ENCODE assay signal across 15 cellular contexts in the genomic region with DNA sequence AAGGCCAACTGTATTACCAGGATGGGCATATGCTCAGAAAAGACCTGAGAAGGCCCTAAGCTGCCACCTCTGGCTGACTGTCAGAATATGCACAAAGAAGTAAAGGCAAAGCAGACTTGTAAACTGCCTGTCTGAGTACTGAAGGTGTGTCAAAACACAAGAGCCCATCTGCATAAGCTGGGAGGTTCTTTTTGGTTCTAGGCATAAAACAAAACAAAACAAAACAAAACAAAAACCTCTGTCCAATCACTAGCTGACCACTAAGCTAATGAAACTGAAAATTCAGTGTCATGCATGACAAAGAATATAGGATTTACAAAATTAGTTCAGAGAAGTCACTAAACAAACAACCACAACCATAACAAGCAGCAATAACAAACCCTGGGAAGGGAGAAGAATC. TPM values are rescaled to one million over a fixed set of nuclear protein-coding genes. Genes with fewer than 3 reads are reported as not detected.
DNase-seq lines count a peak whose midpoint lies in the region; ATAC-seq and TF ChIP-seq lines count a peak whose summit lies in the region.
"Had no signal": no experiment of that assay in that cellular context is flagged by ENCODE, and none has a peak within 500 bp of the region (broad histone marks: within the 10 kb centered on the region; RNA-seq: fewer than 3 reads in every experiment).

No MANE protein-coding gene starts in this region.

- no peaks in the 10 kb centered on the region for H4K20me1 ChIP-seq in H9 (ENCODE audit: control insufficient read depth, insufficient read depth, insufficient read length)

- DNase-seq in heart right ventricle (no peak), Right ventricle myocardium inferior (ENCODE audit: missing footprints) (no peak), A673 (ENCODE audit: low spot score) (no peak), H9 (no peak), glomerular visceral epithelial cell (ENCODE audit: extremely low spot score) (no peak)
- no peak for DNase-seq in stimulated activated CD4-positive, alpha-beta T cell treated with anti-CD3 and anti-CD28 coated beads, Interleukin-2, amount 100 ng/mL, for 24 hours
- DNase-seq: activated CD4-positive, alpha-beta T cell treated with anti-CD3 and anti-CD28 coated beads for 48 hours; H7; lower lobe of right lung; NCI-H524 treated with DMSO at 0.1 percent for 48 hours had no signal

- TF ChIP-seq CTCF in heart right ventricle (IDR thresholded peaks at IDR 0.05) (peak in 2 of 9 donors; percentile 11 to 14), A673 (conservative IDR thresholded peaks at IDR 0.05; ENCODE audit: low read depth, low read length) (no peak), H9 (conservative IDR thresholded peaks at IDR 0.05) (no peak)

- H3K4me3 Mint-ChIP-seq in H9: no peak overlapping the region
- H3K4me3 Mint-ChIP-seq: dendritic cell treated with granulocyte-macrophage colony-stimulating factor and Interleukin-4, amounts not matched to agents 40 ng/mL and 50 ng/mL, for 4 days had no signal

- intact Hi-C loops in heart right ventricle (cut with DNase I): no loop called here
- intact Hi-C loops in Right ventricle myocardium inferior (cut with DNase I): no loop called here
- intact Hi-C loops in A673 (cut with micrococcal nuclease; ENCODE audit: unreplicated experiment): no loop called here

- no peak overlapping the region for H3K56ac ChIP-seq in H9 (ENCODE audit: insufficient read length, low read depth, low read length)

- no peak overlapping the region for H2AK5ac ChIP-seq in H9 (ENCODE audit: insufficient read length, low read length)

- H2BK15ac ChIP-seq in H9 (ENCODE audit: low read depth, low read length): no peak overlapping the region

- no peak overlapping the region for H4K91ac ChIP-seq in H9 (ENCODE audit: insufficient read length, low read depth, low read length)

- H2BK12ac ChIP-seq in H9 (ENCODE audit: insufficient read length, low read depth, low read length): no peak overlapping the region

- no peak overlapping the region for H2BK20ac ChIP-seq in H9 (ENCODE audit: low read depth, low read length, poor library complexity, severe bottlenecking)

- H4K5ac ChIP-seq in H9 (ENCODE audit: insufficient read length, low read depth, low read length): no peak overlapping the region

- no peaks in the 10 kb centered on the region for H3K9me3 Mint-ChIP-seq in H9

- H3K23ac ChIP-seq in H9 (ENCODE audit: insufficient read length, low read depth, low read length): no peak overlapping the region

- H3K27me3 ChIP-seq in heart right ventricle: no peaks in the 10 kb centered on the region
- H3K27me3 ChIP-seq in A673 (replicated peaks; ENCODE audit: insufficient read depth, low read depth, low read length, poor library complexity): no peaks in the 10 kb centered on the region
- H3K27me3 ChIP-seq in H9 (ENCODE audit: insufficient read depth, low read length): no peaks in the 10 kb centered on the region
- H3K27me3 ChIP-seq: tibial nerve had no signal

- H3K23me2 ChIP-seq in H9 (ENCODE audit: insufficient read length, low read depth, low read length, poor library complexity, severe bottlenecking): peaks cover 3% of the 10 kb centered on the region

- BruUV-seq in A673 (replicated peaks; lab: Mats Ljungman, UMichigan): no TSS peak

- peaks cover 4 to 14% (median 9%) of the 10 kb centered on the region in 3 experiments; a peak in 5 of 7 replicates for H3K36me3 Mint-ChIP-seq in H9 (ENCODE audit: insufficient read depth in 1 of 3, low read depth in 3 of 3)

- no peak overlapping the region for H3K14ac ChIP-seq in H9 (ENCODE audit: insufficient read depth, low read length)

- H3K79me2 ChIP-seq in H9 (ENCODE audit: insufficient read depth, low read length): peaks cover 19% of the 10 kb centered on the region; the same call in 1 of the 2 replicates

- no peak overlapping the region for H2BK5ac ChIP-seq in H9 (ENCODE audit: insufficient read length, low read length)

- peaks cover 27 to 29% of the 10 kb centered on the region in 2 experiments for H3K4me1 Mint-ChIP-seq in H9

- H3K4me1 ChIP-seq in heart right ventricle (peaks cover 0 to 42% (median 28%) of the 10 kb centered on the region in 9 donors), A673 (ENCODE audit: insufficient read depth, low read length, poor library complexity, severe bottlenecking) (no peaks in the 10 kb centered on the region), H9 (ENCODE audit: insufficient read depth, low read length) (peaks cover 6% of the 10 kb centered on the region; the same call in 1 of the 2 replicates)
- H3K4me1 ChIP-seq: lower lobe of right lung had no signal

- H3K9me3 ChIP-seq in heart right ventricle (peaks cover 0 to 3% (median 0%) of the 10 kb centered on the region in 11 donors), A673 (ENCODE audit: low read depth, low read length, poor library complexity, severe bottlenecking) (no peaks in the 10 kb centered on the region), H9 (ENCODE audit: control insufficient read depth, low read depth, low read length) (no peaks in the 10 kb centered on the region)
- H3K9me3 ChIP-seq: lower lobe of right lung, tibial nerve had no signal

- no peak overlapping the region for H2AFZ ChIP-seq in H9 (ENCODE audit: low read length)

- H3K18ac ChIP-seq in H9 (ENCODE audit: insufficient read length, low read depth, low read length): no peak overlapping the region

- no peak overlapping the region for H3K4me2 ChIP-seq in H9 (ENCODE audit: insufficient read depth, insufficient read length, low read length)

- ATAC-seq in heart right ventricle (peak in 4 of 8 donors; percentile 31 to 71 (median 53)), Right ventricle myocardium inferior (no peak), HG02943 (IDR thresholded peaks at IDR 0.05; ENCODE audit: low read depth, unreplicated experiment) (peak; percentile 75), SK-N-SH treated with all-trans-retinoic acid at 6 μM for 48 hours (peak; percentile 81)
- ATAC-seq: lower lobe of right lung had no signal

- no peak overlapping the region for H3K4ac ChIP-seq in H9 (ENCODE audit: low read depth, low read length)

- H3T11ph ChIP-seq in H9 (ENCODE audit: low read length): no peak overlapping the region

- no peaks in the 10 kb centered on the region for H3K27me3 Mint-ChIP-seq in H9 (ENCODE audit: low read depth)

- H3K27ac ChIP-seq in heart right ventricle (peak overlapping the region in 6 of 10 donors; percentile 4 to 44 (median 22)), A673 (ENCODE audit: low read depth, low read length, poor library complexity, severe bottlenecking) (no peak overlapping the region), H9 (ENCODE audit: insufficient read length, low read depth, low read length) (no peak overlapping the region)
- H3K27ac ChIP-seq: lower lobe of right lung had no signal

- no peak overlapping the region for H4K8ac ChIP-seq in H9 (replicated peaks; ENCODE audit: insufficient read length, low read depth, low read length)

- CTCF ChIA-PET in A673 (lab: Charles Lee): no interaction called here

- H3K27ac Mint-ChIP-seq in H9: no peak overlapping the region
- H3K27ac Mint-ChIP-seq: dendritic cell treated with granulocyte-macrophage colony-stimulating factor and Interleukin-4, amounts not matched to agents 40 ng/mL and 50 ng/mL, for 4 days had no signal

- H3K79me1 ChIP-seq in H9 (ENCODE audit: insufficient read depth, low read depth, low read length, poor library complexity, severe bottlenecking): peaks cover 6% of the 10 kb centered on the region

- POLR2A ChIA-PET in A673 (lab: Charles Lee; ENCODE audit: low non-redundant PET): no interaction called here

- no peak overlapping the region for H2BK120ac ChIP-seq in H9 (ENCODE audit: low read depth, low read length, poor library complexity, severe bottlenecking)

- H3K36me3 ChIP-seq in heart right ventricle: peaks cover 0 to 8% (median 0%) of the 10 kb centered on the region in 9 donors
- H3K36me3 ChIP-seq in A673 (ENCODE audit: insufficient read depth, low read length, poor library complexity, severe bottlenecking): no peaks in the 10 kb centered on the region
- H3K36me3 ChIP-seq: lower lobe of right lung, tibial nerve had no signal

- H3K4me3 ChIP-seq in heart right ventricle (no peak overlapping the region), A673 (ENCODE audit: low read depth, low read length, poor library complexity, severe bottlenecking) (no peak overlapping the region)
- H3K4me3 ChIP-seq: lower lobe of right lung, tibial nerve had no signal

- H3K9ac ChIP-seq in H9 (ENCODE audit: extremely low read depth, insufficient read length, low read length): no peak overlapping the region

TF ChIP-seq in SK-N-SH treated with all-trans-retinoic acid at 6 μM for 48 hours, 23 proteins besides CTCF, POLR2A, EP300 and RAD21 (continues in another document):
- TF ChIP-seq, protein P1, sequence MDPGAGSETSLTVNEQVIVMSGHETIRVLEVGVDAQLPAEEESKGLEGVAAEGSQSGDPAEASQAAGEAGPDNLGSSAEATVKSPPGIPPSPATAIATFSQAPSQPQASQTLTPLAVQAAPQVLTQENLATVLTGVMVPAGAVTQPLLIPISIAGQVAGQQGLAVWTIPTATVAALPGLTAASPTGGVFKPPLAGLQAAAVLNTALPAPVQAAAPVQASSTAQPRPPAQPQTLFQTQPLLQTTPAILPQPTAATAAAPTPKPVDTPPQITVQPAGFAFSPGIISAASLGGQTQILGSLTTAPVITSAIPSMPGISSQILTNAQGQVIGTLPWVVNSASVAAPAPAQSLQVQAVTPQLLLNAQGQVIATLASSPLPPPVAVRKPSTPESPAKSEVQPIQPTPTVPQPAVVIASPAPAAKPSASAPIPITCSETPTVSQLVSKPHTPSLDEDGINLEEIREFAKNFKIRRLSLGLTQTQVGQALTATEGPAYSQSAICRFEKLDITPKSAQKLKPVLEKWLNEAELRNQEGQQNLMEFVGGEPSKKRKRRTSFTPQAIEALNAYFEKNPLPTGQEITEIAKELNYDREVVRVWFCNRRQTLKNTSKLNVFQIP (CRISPR knock-in tag; IDR thresholded peaks at IDR 0.05; ENCODE audit: borderline replicate concordance, low read depth): no peak

RNA-seq across cellular contexts. Expression of a gene that starts 20.6 kb away (rescaled TPM):
- total RNA-seq in heart right ventricle (100 to 1,000 TPM in 9 of 10 donors, 10 to 100 TPM in 1; 97.4 to 175 (median 123) TPM), Right ventricle myocardium inferior (108 TPM), A673 (2021) (0.86 and 2.1 TPM in 2 replicates), H9 (2021) (29.7 and 32.1 TPM in 2 replicates)
- 10 to 100 TPM; 32.4 to 71.8 TPM for polyA plus RNA-seq in heart right ventricle

RNA-seq across cellular contexts. Expression of a gene that starts 27.8 kb away (rescaled TPM):
- total RNA-seq in heart right ventricle (not detected), Right ventricle myocardium inferior (not detected), A673 (2021) (not detected in 2 replicates), H9 (2021) (not detected in 2 replicates)
- polyA plus RNA-seq in heart right ventricle: not detected
- total RNA-seq: H7, lower lobe of right lung, tibial nerve had no signal
- polyA plus RNA-seq: BJ had no signal

Comparison
In these comparisons a context has a peak if more than half of its experiments do, and no peak if none do; other contexts are left out.
1. H3K27ac ChIP-seq: peak in heart right ventricle (6 of 10); none in A673 (single experiment) and H9 (single experiment).
2. RNA of a gene that starts 20.6 kb away (total RNA-seq): 97.4 to 175 TPM in heart right ventricle, 108 TPM in Right ventricle myocardium inferior (single experiment) and 29.7 to 32.1 TPM in H9; 0.86 to 2.1 TPM in A673; every median in the first group is over 10 times any median in the second.